22 cellular contexts compared by ENCODE assay signal in the genomic region with DNA sequence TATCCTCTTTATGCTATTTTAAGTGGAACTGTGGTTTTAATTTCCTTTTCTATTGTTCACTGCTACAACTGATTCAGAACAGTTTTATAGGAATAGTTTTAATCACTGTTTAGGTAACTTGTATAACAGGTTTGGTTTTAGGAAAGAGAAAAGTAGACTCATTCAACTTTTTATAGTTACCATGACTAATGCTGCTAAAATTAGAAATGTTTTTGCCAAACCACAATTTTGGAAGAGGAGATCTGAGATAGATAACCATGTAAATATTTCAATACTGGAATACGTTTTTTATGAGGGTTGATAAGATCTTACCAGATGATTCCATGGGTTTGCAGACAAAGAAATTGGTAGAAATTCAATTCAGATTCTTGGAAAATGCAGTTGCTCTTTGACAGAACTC.
A peak's percentile ranks its signal among the peaks of the same experiment; 100 is the strongest.
DNase-seq lines count a peak whose midpoint lies in the region; ATAC-seq and TF ChIP-seq lines count a peak whose summit lies in the region.
"Had no signal": no experiment of that assay in that cellular context is flagged by ENCODE, and none has a peak within 500 bp of the region (broad histone marks: within the 10 kb centered on the region; RNA-seq: fewer than 3 reads in every experiment).

No MANE protein-coding gene starts in this region.

- H3K4me1 ChIP-seq in A673 (ENCODE audit: insufficient read depth, low read length, poor library complexity, severe bottlenecking) (no peaks in the 10 kb centered on the region), fibroblast of lung (ENCODE audit: control insufficient read depth, extremely low read depth, insufficient read depth, low read length) (no peaks in the 10 kb centered on the region)
- H3K4me1 ChIP-seq: left ventricle myocardium inferior, tibial artery had no signal

- H4K20me1 ChIP-seq in fibroblast of lung (ENCODE audit: control insufficient read depth, extremely low read depth, insufficient read depth, low read length) = no peaks in the 10 kb centered on the region

- intact Hi-C loops in A673 (cut with micrococcal nuclease; ENCODE audit: unreplicated experiment) = no loop called here
- intact Hi-C loops in head of caudate nucleus (cut with DNase I) = no loop called here

- no peaks in the 10 kb centered on the region for H3K4me1 Mint-ChIP-seq in T-helper 2 cell treated with Interferon-gamma antibody and Interleukin-4, amounts not matched to agents 5 μg/mL and 100 μg/mL, for 36 hours (ENCODE audit: low read depth)
- H3K4me1 Mint-ChIP-seq: CD8-positive, alpha-beta memory T cell; stimulated activated effector memory CD8-positive, alpha-beta T cell treated with anti-CD3 and anti-CD28 coated beads, Interleukin-12 subunit alpha, Interleukin-12 subunit beta, amount 100 ng/mL, for 72 hours had no signal

- no peak overlapping the region for H2AFZ ChIP-seq in fibroblast of lung (ENCODE audit: low read length)

- H3K4me3 Mint-ChIP-seq in T-helper 2 cell treated with Interferon-gamma antibody and Interleukin-4, amounts not matched to agents 5 μg/mL and 100 μg/mL, for 36 hours = no peak overlapping the region
- H3K4me3 Mint-ChIP-seq: CD8-positive, alpha-beta memory T cell; stimulated activated effector memory CD8-positive, alpha-beta T cell treated with anti-CD3 and anti-CD28 coated beads, Interleukin-12 subunit alpha, Interleukin-12 subunit beta, amount 100 ng/mL, for 72 hours had no signal

- no TSS peak for BruUV-seq in A673 (replicated peaks; lab: Mats Ljungman, UMichigan)

- no peak overlapping the region for H3K9ac ChIP-seq in SK-N-MC (ENCODE audit: insufficient read length)
- no peak overlapping the region for H3K9ac ChIP-seq in fibroblast of lung (ENCODE audit: insufficient read depth, low read length)
- H3K9ac ChIP-seq: KMS-11 had no signal

- DNase-seq in A673 (ENCODE audit: low spot score) (peak; percentile 6), HS-27A (ENCODE audit: low read depth) (peak; percentile 20), SK-N-MC (ENCODE audit: low read depth, low spot score) (peak; percentile 51), fibroblast of lung (ENCODE audit: low read depth in 2 of 2) (peak; percentile 61 to 66), head of caudate nucleus (no peak), midbrain (lab: John Stamatoyannopoulos, UW) (no peak)
- DNase-seq in T-helper 2 cell treated with Interferon-gamma antibody and Interleukin-4, amounts not matched to agents 5 μg/mL and 100 μg/mL, for 36 hours (ENCODE audit: low spot score) = no peak
- DNase-seq: activated CD4-positive, alpha-beta T cell treated with anti-CD3 and anti-CD28 coated beads, Interleukin-2, amount 50 U/mL, for 1 hour; activated CD8-positive, alpha-beta memory T cell treated with anti-CD3 and anti-CD28 coated beads, Interleukin-2, amount 50 U/mL, for 48 hours; activated gamma-delta T cell treated with Interleukin-2 at 50 U/mL for 16 hours; amygdala; CD8-positive, alpha-beta memory T cell; GOT3; left ventricle myocardium inferior; NCI-H1417 treated with DMSO at 0.1 percent for 48 hours; NCI-H2171; NCI-H82; tibial artery had no signal

- H3K27ac ChIP-seq in A673 (ENCODE audit: low read depth, low read length, poor library complexity, severe bottlenecking) (no peak overlapping the region), SK-N-MC (peak overlapping the region; percentile 74), fibroblast of lung (ENCODE audit: insufficient read depth, low read length) (no peak overlapping the region)
- H3K27ac ChIP-seq: HL-60, KMS-11, left ventricle myocardium inferior, tibial artery had no signal

- TF ChIP-seq CTCF in A673 (conservative IDR thresholded peaks at IDR 0.05; ENCODE audit: low read depth, low read length) (no peak), fibroblast of lung (conservative IDR thresholded peaks at IDR 0.05 in 1 of 2, IDR thresholded peaks at IDR 0.05 in 1 of 2; ENCODE audit: low read depth in 1 of 2, low read length in 2 of 2) (no peak)

- POLR2A ChIA-PET in A673 (lab: Charles Lee; ENCODE audit: low non-redundant PET) = no interaction called here

- H3K36me3 ChIP-seq in A673 (ENCODE audit: insufficient read depth, low read length, poor library complexity, severe bottlenecking) = no peaks in the 10 kb centered on the region
- no peaks in the 10 kb centered on the region for H3K36me3 ChIP-seq in SK-N-MC (ENCODE audit: insufficient read depth, low read length)
- no peaks in the 10 kb centered on the region for H3K36me3 ChIP-seq in fibroblast of lung (ENCODE audit: control insufficient read depth, insufficient read depth, low read length)
- H3K36me3 ChIP-seq: left ventricle myocardium inferior, tibial artery had no signal

- H3K27ac Mint-ChIP-seq in T-helper 2 cell treated with Interferon-gamma antibody and Interleukin-4, amounts not matched to agents 5 μg/mL and 100 μg/mL, for 36 hours = no peak overlapping the region
- H3K27ac Mint-ChIP-seq: CD8-positive, alpha-beta memory T cell; stimulated activated effector memory CD8-positive, alpha-beta T cell treated with anti-CD3 and anti-CD28 coated beads, Interleukin-12 subunit alpha, Interleukin-12 subunit beta, amount 100 ng/mL, for 72 hours had no signal

- no peak for ATAC-seq in HG02763 (IDR thresholded peaks at IDR 0.05; ENCODE audit: unreplicated experiment)
- ATAC-seq: stimulated activated effector memory CD8-positive, alpha-beta T cell treated with anti-CD3 and anti-CD28 coated beads, Interleukin-12 subunit alpha, Interleukin-12 subunit beta, amount 100 ng/mL, for 72 hours had no signal

- H3K27me3 ChIP-seq in A673 (replicated peaks; ENCODE audit: insufficient read depth, low read depth, low read length, poor library complexity) (no peaks in the 10 kb centered on the region), fibroblast of lung (ENCODE audit: control insufficient read depth, insufficient read depth, low read length) (no peaks in the 10 kb centered on the region)
- H3K27me3 ChIP-seq: tibial artery had no signal

- H3K4me2 ChIP-seq in fibroblast of lung (ENCODE audit: extremely low read depth, insufficient read depth, low read length) = no peak overlapping the region
- H3K4me2 ChIP-seq: KMS-11 had no signal

- H3K4me3 ChIP-seq in A673 (ENCODE audit: low read depth, low read length, poor library complexity, severe bottlenecking) (no peak overlapping the region), SK-N-MC (peak overlapping the region; percentile 8; the same call in 1 of the 2 replicates), fibroblast of lung (replicated peaks in 1 of 4; ENCODE audit: control extremely low read depth in 1 of 4, insufficient read depth in 1 of 4, low read depth in 3 of 4, low read length in 4 of 4) (no peak overlapping the region)
- H3K4me3 ChIP-seq: left ventricle myocardium inferior, tibial artery had no signal

- peaks cover 5% of the 10 kb centered on the region for H3K9me3 Mint-ChIP-seq in T-helper 2 cell treated with Interferon-gamma antibody and Interleukin-4, amounts not matched to agents 5 μg/mL and 100 μg/mL, for 36 hours

- no peaks in the 10 kb centered on the region for H3K79me2 ChIP-seq in fibroblast of lung (ENCODE audit: control insufficient read depth, insufficient read depth, low read length)

- H3K36me3 Mint-ChIP-seq in T-helper 2 cell treated with Interferon-gamma antibody and Interleukin-4, amounts not matched to agents 5 μg/mL and 100 μg/mL, for 36 hours (ENCODE audit: low read depth) = no peaks in the 10 kb centered on the region
- H3K36me3 Mint-ChIP-seq: CD8-positive, alpha-beta memory T cell; stimulated activated effector memory CD8-positive, alpha-beta T cell treated with anti-CD3 and anti-CD28 coated beads, Interleukin-12 subunit alpha, Interleukin-12 subunit beta, amount 100 ng/mL, for 72 hours had no signal

- no peaks in the 10 kb centered on the region for H3K27me3 Mint-ChIP-seq in T-helper 2 cell treated with Interferon-gamma antibody and Interleukin-4, amounts not matched to agents 5 μg/mL and 100 μg/mL, for 36 hours (ENCODE audit: low read depth)
- H3K27me3 Mint-ChIP-seq: CD8-positive, alpha-beta memory T cell had no signal

- no peaks in the 10 kb centered on the region for H3K9me3 ChIP-seq in A673 (ENCODE audit: low read depth, low read length, poor library complexity, severe bottlenecking)
- no peaks in the 10 kb centered on the region for H3K9me3 ChIP-seq in SK-N-MC (ENCODE audit: low read depth, low read length)
- no peaks in the 10 kb centered on the region for H3K9me3 ChIP-seq in fibroblast of lung (ENCODE audit: control insufficient read depth, insufficient read depth, low read depth, low read length)
- H3K9me3 ChIP-seq: tibial artery had no signal

- CTCF ChIA-PET in A673 (lab: Charles Lee) = no interaction called here

Comparison
In these comparisons a context has a peak if more than half of its experiments do, and no peak if none do; other contexts are left out.
1. DNase-seq: peak in A673 (single experiment), HS-27A (single experiment), SK-N-MC (single experiment) and fibroblast of lung (2 of 2); none in head of caudate nucleus (0 of 42), midbrain (single experiment) and T-helper 2 cell treated with Interferon-gamma antibody and Interleukin-4, amounts not matched to agents 5 μg/mL and 100 μg/mL, for 36 hours (single experiment).